ENCODE assay signal across 18 cellular contexts in genomic region chr5:98736753-98737152, GRCh38. TPM values are rescaled to one million over a fixed set of nuclear protein-coding genes. Genes with fewer than 3 reads are reported as not detected.
A peak's percentile ranks its signal among the peaks of the same experiment; 100 is the strongest.
DNase-seq lines count a peak whose midpoint lies in the region; ATAC-seq, FAIRE-seq and TF ChIP-seq lines count a peak whose summit lies in the region.
"Had no signal": no experiment of that assay in that cellular context is flagged by ENCODE, and none has a peak within 500 bp of the region (broad histone marks: within the 10 kb centered on the region; RNA-seq: fewer than 3 reads in every experiment).

No MANE protein-coding gene starts in this region.

- H3K27ac ChIP-seq in A549 = no peak overlapping the region
- H3K27ac ChIP-seq in ACC112 (ENCODE audit: low read depth, low read length) = peak overlapping the region; percentile 65
- H3K27ac ChIP-seq in K562 (ENCODE audit: extremely low read depth, low read depth, low read length) = no peak overlapping the region
- no peak overlapping the region for H3K27ac ChIP-seq in endodermal cell (ENCODE audit: low read depth, low read length)
- H3K27ac ChIP-seq in naive thymus-derived CD4-positive, alpha-beta T cell (ENCODE audit: low read depth, low read length) = no peak overlapping the region

- no peak overlapping the region for H3K4me3 Mint-ChIP-seq in endodermal cell
- no peak overlapping the region for H3K4me3 Mint-ChIP-seq in naive thymus-derived CD4-positive, alpha-beta T cell
- H3K4me3 Mint-ChIP-seq: CD4-positive, alpha-beta memory T cell had no signal

- H3K9me3 ChIP-seq in A549 (no peaks in the 10 kb centered on the region; the same call in 2 of the 3 replicates), K562 (replicated peaks; ENCODE audit: control insufficient read depth, insufficient read depth, low read depth, low read length) (no peaks in the 10 kb centered on the region), endodermal cell (ENCODE audit: control insufficient read depth, low read length) (peaks cover 50% of the 10 kb centered on the region)
- H3K9me3 ChIP-seq in naive thymus-derived CD4-positive, alpha-beta T cell (ENCODE audit: control insufficient read depth in 2 of 3, low read length in 3 of 3) = no peaks in the 10 kb centered on the region

- peaks cover 20% of the 10 kb centered on the region for H3K4me1 Mint-ChIP-seq in endodermal cell
- H3K4me1 Mint-ChIP-seq in naive thymus-derived CD4-positive, alpha-beta T cell = no peaks in the 10 kb centered on the region
- H3K4me1 Mint-ChIP-seq: CD4-positive, alpha-beta memory T cell had no signal

- intact Hi-C loops in K562 (cut with micrococcal nuclease) (no loop called here), cardiac septum (cut with DNase I) (no loop called here)
- intact Hi-C loops in naive thymus-derived CD4-positive, alpha-beta T cell (cut with micrococcal nuclease) = no loop called here

- H3K4me3 ChIP-seq in A549 (no peak overlapping the region), ACC112 (ENCODE audit: low read depth, low read length) (no peak overlapping the region), K562 (no peak overlapping the region), endodermal cell (ENCODE audit: low read length) (peak overlapping the region; percentile 69)
- H3K4me3 ChIP-seq in naive thymus-derived CD4-positive, alpha-beta T cell (ENCODE audit: low read length) = no peak overlapping the region

- POLR2A ChIA-PET in A549 (lab: Yijun Ruan, JAX) = no interaction called here
- POLR2A ChIA-PET in K562 (lab: Yijun Ruan, JAX) = no interaction called here
- POLR2A ChIA-PET in naive thymus-derived CD4-positive, alpha-beta T cell (lab: Charles Lee) = no interaction called here

- H3K9me3 Mint-ChIP-seq in endodermal cell = peaks cover 41% of the 10 kb centered on the region
- H3K9me3 Mint-ChIP-seq in naive thymus-derived CD4-positive, alpha-beta T cell = peaks cover 0 to 13% (median 6%) of the 10 kb centered on the region in 11 donors

- H3K4me2 ChIP-seq in A549 = no peak overlapping the region
- H3K4me2 ChIP-seq in K562 (ENCODE audit: insufficient read depth, low read length) = no peak overlapping the region

- TF ChIP-seq CTCF in A549 (IDR thresholded peaks at IDR 0.05) (no peak), K562 (IDR thresholded peaks at IDR 0.05 in 2 of 3, conservative IDR thresholded peaks at IDR 0.05 in 1 of 3; ENCODE audit: insufficient read depth in 2 of 3, low read depth in 1 of 3, low read length in 3 of 3) (no peak), endodermal cell (conservative IDR thresholded peaks at IDR 0.05) (no peak)

- no peak for TF ChIP-seq POLR2A in A549 (IDR thresholded peaks at IDR 0.05; ENCODE audit: low read length)
- TF ChIP-seq POLR2A in K562 (conservative IDR thresholded peaks at IDR 0.05) = no peak

- TF ChIP-seq RAD21 in A549 (conservative IDR thresholded peaks at IDR 0.05 in 1 of 2, IDR thresholded peaks at IDR 0.05 in 1 of 2) (no peak), K562 (CRISPR knock-in tag; conservative IDR thresholded peaks at IDR 0.05 in 1 of 2, IDR thresholded peaks at IDR 0.05 in 1 of 2) (no peak)

- H4K20me1 ChIP-seq in K562 (replicated peaks; ENCODE audit: control insufficient read depth, insufficient read depth, low read length) = no peaks in the 10 kb centered on the region

- TF ChIP-seq EP300 in A549 (IDR thresholded peaks at IDR 0.05) = no peak
- no peak for TF ChIP-seq EP300 in K562 (IDR thresholded peaks at IDR 0.05; ENCODE audit: low read length)

- H3K9me1 ChIP-seq in K562 (ENCODE audit: control insufficient read depth, insufficient read depth, low read length) = no peaks in the 10 kb centered on the region

- H3K36me3 ChIP-seq in ACC112 (ENCODE audit: insufficient read depth, low read length) (no peaks in the 10 kb centered on the region), K562 (ENCODE audit: control insufficient read depth, insufficient read depth, low read length) (no peaks in the 10 kb centered on the region), endodermal cell (ENCODE audit: control insufficient read depth, insufficient read depth, low read length) (peaks cover 72% of the 10 kb centered on the region)
- no peaks in the 10 kb centered on the region for H3K36me3 ChIP-seq in naive thymus-derived CD4-positive, alpha-beta T cell (ENCODE audit: control insufficient read depth in 2 of 3, insufficient read depth in 3 of 3, low read length in 3 of 3)

- no peak overlapping the region for H3K9ac ChIP-seq in K562 (ENCODE audit: insufficient read depth in 1 of 2, low read depth in 2 of 2, low read length in 2 of 2)
- H3K9ac ChIP-seq in endodermal cell (ENCODE audit: extremely low read depth, low read length, poor library complexity, severe bottlenecking) = no peak overlapping the region

- no peak for ATAC-seq in A549
- no peak for ATAC-seq in K562
- ATAC-seq in naive thymus-derived CD4-positive, alpha-beta T cell = no peak

- in situ Hi-C loops in K562 (cut with MboI) = no loop called here

- no TSS peak for BruUV-seq in K562 (replicated peaks; lab: Mats Ljungman, UMichigan)

- no peaks in the 10 kb centered on the region for H3K27me3 ChIP-seq in ACC112 (ENCODE audit: insufficient read depth, low read length)
- H3K27me3 ChIP-seq in K562 (ENCODE audit: control insufficient read depth in 2 of 2, insufficient read depth in 2 of 2, low read length in 2 of 2) = no peaks in the 10 kb centered on the region
- H3K27me3 ChIP-seq in endodermal cell (ENCODE audit: control insufficient read depth, insufficient read depth, low read length, poor library complexity, severe bottlenecking) = no peaks in the 10 kb centered on the region
- no peaks in the 10 kb centered on the region for H3K27me3 ChIP-seq in naive thymus-derived CD4-positive, alpha-beta T cell (ENCODE audit: control insufficient read depth in 2 of 2, insufficient read depth in 2 of 2, low read length in 2 of 2)

- H3K79me2 ChIP-seq in ACC112 (ENCODE audit: control insufficient read depth, insufficient read depth, low read length, unreplicated experiment) = no peaks in the 10 kb centered on the region
- H3K79me2 ChIP-seq in K562 (ENCODE audit: control insufficient read depth, insufficient read depth, low read length) = no peaks in the 10 kb centered on the region

- no peak overlapping the region for H2AFZ ChIP-seq in ACC112 (ENCODE audit: low read length, unreplicated experiment)
- no peak overlapping the region for H2AFZ ChIP-seq in K562 (ENCODE audit: low read depth, low read length)

- H3K4me1 ChIP-seq in A549 (no peaks in the 10 kb centered on the region), ACC112 (ENCODE audit: control insufficient read depth, insufficient read depth, low read length, unreplicated experiment) (peaks cover 15% of the 10 kb centered on the region), K562 (replicated peaks in 1 of 2; ENCODE audit: control insufficient read depth in 2 of 2, insufficient read depth in 2 of 2, low read length in 2 of 2) (no peaks in the 10 kb centered on the region), endodermal cell (ENCODE audit: control insufficient read depth, insufficient read depth, low read length) (peaks cover 9% of the 10 kb centered on the region)
- no peaks in the 10 kb centered on the region for H3K4me1 ChIP-seq in naive thymus-derived CD4-positive, alpha-beta T cell (ENCODE audit: control insufficient read depth in 2 of 2, insufficient read depth in 2 of 2, low read length in 2 of 2)

- CTCF ChIA-PET in A549 (lab: Yijun Ruan, JAX) (interaction anchor here (0.8 kb wide), 1 partner anchor 32 kb away, joined by 3 read pairs; no protein-coding TSS in a partner anchor), K562 (lab: Yijun Ruan, JAX; ENCODE audit: low intra/inter-chr PET ratio) (no interaction called here)
- CTCF ChIA-PET in naive thymus-derived CD4-positive, alpha-beta T cell (lab: Charles Lee) = interaction anchor here (0.6 kb wide), 1 partner anchor 155 kb away, joined by 3 read pairs; no protein-coding TSS in a partner anchor

- no peak overlapping the region for H3K27ac Mint-ChIP-seq in endodermal cell
- H3K27ac Mint-ChIP-seq in naive thymus-derived CD4-positive, alpha-beta T cell = no peak overlapping the region
- H3K27ac Mint-ChIP-seq: CD4-positive, alpha-beta memory T cell had no signal

- H3K36me3 Mint-ChIP-seq in endodermal cell (ENCODE audit: low read depth) = peaks cover 58% of the 10 kb centered on the region
- peaks cover 0 to 7% (median 3%) of the 10 kb centered on the region in 5 donors for H3K36me3 Mint-ChIP-seq in naive thymus-derived CD4-positive, alpha-beta T cell
- H3K36me3 Mint-ChIP-seq: CD4-positive, alpha-beta memory T cell had no signal

- H3K27me3 Mint-ChIP-seq in endodermal cell (ENCODE audit: insufficient read depth) = peaks cover 2% of the 10 kb centered on the region
- peaks cover 2 to 36% (median 23%) of the 10 kb centered on the region in 5 donors for H3K27me3 Mint-ChIP-seq in naive thymus-derived CD4-positive, alpha-beta T cell

- DNase-seq in A549 (ENCODE audit: low read depth in 1 of 2, low spot score in 1 of 2) (no peak), K562 (ENCODE audit: extremely low read depth in 1 of 4, low spot score in 3 of 4) (no peak), endodermal cell (no peak), cardiac septum (ENCODE audit: low spot score) (no peak)
- no peak for DNase-seq in naive thymus-derived CD4-positive, alpha-beta T cell
- DNase-seq: ACHN; C1 segment of cervical spinal cord; Calu3; CD4-positive, alpha-beta memory T cell; COR-L47; DMS53; DMS79 treated with DMSO at 0.1 percent for 48 hours; GF-D8; GOT3; H7 had no signal

- FAIRE-seq in A549 (lab: Jason Lieb, UNC) (no peak), K562 (lab: Jason Lieb, UNC) (no peak)
- FAIRE-seq: GM12891, GM18507 had no signal

RNA-seq across cellular contexts. Expression of gene RGMB, which starts 36.7 kb away (rescaled TPM):
- polyA plus RNA-seq in A549 (2011; rRNA removed) (5.3 and 7.5 TPM in 2 replicates), A549 (2017; fragmentation: RNase III; extraction: RNeasy Plus Mini Kit Qiagen cat#74134 plus additional on column Dnase treatment) (5.6 to 6.1 TPM (median 6.1 TPM) in 3 replicates), K562 (2011; rRNA removed) (not detected in 2 replicates), K562 (2014; fragmentation: Illumina TruSeq; extraction: Trizol) (not detected in 2 replicates), K562 (2014; fragmentation: Nextera tagmentation; extraction: Ambion mirVana) (not detected), K562 (2014; rRNA removed) (0.03 TPM in 1 of 2 replicates, not detected in the other)
- 8.5 and 10.8 TPM in 2 replicates for polyA plus RNA-seq in A549 (2012; cell fraction: cytosol; rRNA removed)
- 11.4 and 13.6 TPM in 2 replicates for polyA plus RNA-seq in A549 (2012; cell fraction: nucleus; rRNA removed)
- 13.0 and 14.7 TPM in 2 replicates for polyA minus RNA-seq in A549 (2011; rRNA and poly(A)+ RNA removed)
- total RNA-seq in K562 (2011; cell fraction: chromatin; rRNA removed; ENCODE audit: low replicate concordance) = not detected in 2 replicates
- not detected in 2 replicates for total RNA-seq in K562 (2011; cell fraction: nucleolus; rRNA removed)
- not detected in 2 replicates for total RNA-seq in K562 (2011; cell fraction: nucleoplasm; rRNA removed)
- total RNA-seq in K562 (2014; rRNA removed) (0.08 TPM in 1 of 2 replicates, not detected in the other), K562 (2014; rRNA removed; fragmentation: Illumina TruSeq; extraction: Trizol) (not detected in 2 replicates), K562 (2015; rRNA removed; fragmentation: Illumina TruSeq; extraction: Trizol) (not detected in 2 replicates), K562 (2021) (0.31 and 0.38 TPM in 2 replicates), endodermal cell (10 to 100 TPM; 60.2 to 71.6 TPM), cardiac septum (14.4 TPM)
- polyA plus RNA-seq in K562 (2011; cell fraction: cytosol; rRNA removed) = not detected in 2 replicates
- polyA plus RNA-seq in K562 (2011; cell fraction: nucleus; rRNA removed) = 0.10 TPM in 1 of 2 replicates, not detected in the other
- 0.11 TPM in 1 of 2 replicates, not detected in the other for polyA plus RNA-seq in K562 (2012)
- not detected in 2 replicates for polyA minus RNA-seq in K562 (2011; rRNA and poly(A)+ RNA removed)
- polyA minus RNA-seq in K562 (2011; cell fraction: cytosol; rRNA and poly(A)+ RNA removed) = not detected in 2 replicates
- 0.13 TPM in 1 of 2 replicates, not detected in the other for polyA minus RNA-seq in K562 (2011; cell fraction: nucleus; rRNA and poly(A)+ RNA removed)
- polyA plus RNA-seq in endodermal cell (2013, experiment 1 of 2) = 105 TPM
- 81.8 TPM for polyA plus RNA-seq in endodermal cell (2013, experiment 2 of 2)
- total RNA-seq in naive thymus-derived CD4-positive, alpha-beta T cell = 10 to 100 TPM in 3 of 5 experiments, 1 to 10 TPM in 1, under 1 TPM in 1; 0.41 to 22.4 (median 18.7) TPM
- 1 to 10 TPM; 5.3 to 7.4 TPM for polyA plus RNA-seq in naive thymus-derived CD4-positive, alpha-beta T cell

Comparison
In these comparisons a context has a peak if more than half of its experiments do, and no peak if none do; other contexts are left out.
1. Of the 35 proteins assayed by ChIP-seq in both K562 and A549: peak only in K562: none; only in A549: MAFK; in both: none; in neither: 34.